In genomic region chr5:68418230-68418629, GRCh38 we compare ENCODE assay signal across 18 cellular contexts.
DNase-seq lines count a peak whose midpoint lies in the region; ATAC-seq and TF ChIP-seq lines count a peak whose summit lies in the region.
"Had no signal": no experiment of that assay in that cellular context is flagged by ENCODE, and none has a peak within 500 bp of the region (broad histone marks: within the 10 kb centered on the region; RNA-seq: fewer than 3 reads in every experiment).

No MANE protein-coding gene starts in this region.

- peaks cover 5% of the 10 kb centered on the region for H3K9me3 Mint-ChIP-seq in glutamatergic neuron (ENCODE audit: unreplicated experiment)
- H3K9me3 Mint-ChIP-seq in activated CD4-positive, alpha-beta memory T cell treated with anti-CD3 and anti-CD28 coated beads, Interleukin-2, amount 10 ng/mL, durations not matched to agents 7 days and 5 days: no peaks in the 10 kb centered on the region
- H3K9me3 Mint-ChIP-seq: brain, natural killer cell had no signal

- intact Hi-C loops in ascending aorta (cut with DNase I): loop anchor here (2.0 kb wide), 1 partner anchor 17 kb away; no protein-coding TSS in a partner anchor

- H3K4me1 Mint-ChIP-seq in glutamatergic neuron (ENCODE audit: low read depth, unreplicated experiment): peaks cover 38% of the 10 kb centered on the region
- peaks cover 12% of the 10 kb centered on the region for H3K4me1 Mint-ChIP-seq in activated CD4-positive, alpha-beta memory T cell treated with anti-CD3 and anti-CD28 coated beads, Interleukin-2, amount 10 ng/mL, durations not matched to agents 7 days and 5 days

- peaks cover 7 to 15% of the 10 kb centered on the region in 2 donors for H3K4me1 ChIP-seq in ascending aorta

- DNase-seq in ELR (ENCODE audit: low read depth) (peak; percentile 23), ascending aorta (ENCODE audit: low spot score in 2 of 2) (peak in 1 of 2 donors; percentile 68), glutamatergic neuron (no peak), stromal cell of bone marrow (ENCODE audit: low read depth) (peak; percentile 40), WERI-Rb-1 (no peak), GOT3 (lab: John Stamatoyannopoulos, UW) (no peak)
- no peak for DNase-seq in activated CD4-positive, alpha-beta memory T cell treated with anti-CD3 and anti-CD28 coated beads, Interleukin-2, amount 10 ng/mL, durations not matched to agents 7 days and 5 days
- DNase-seq: activated naive CD4-positive, alpha-beta T cell treated with Interleukin-2 at 50 U/mL for 16 hours; effector CD4-positive, alpha-beta T cell; foreskin melanocyte; MV-4-11; natural killer cell; NCI-H2029 treated with DMSO at 0.1 percent for 48 hours; stimulated activated CD4-positive, alpha-beta T cell treated with anti-CD3 and anti-CD28 coated beads, Interleukin-1b, Interleukin-23, amount 100 ng/mL, for 48 hours; substantia nigra had no signal

- H3K4me3 Mint-ChIP-seq in glutamatergic neuron (ENCODE audit: unreplicated experiment): no peak overlapping the region
- H3K4me3 Mint-ChIP-seq in activated CD4-positive, alpha-beta memory T cell treated with anti-CD3 and anti-CD28 coated beads, Interleukin-2, amount 10 ng/mL, durations not matched to agents 7 days and 5 days: no peak overlapping the region
- H3K4me3 Mint-ChIP-seq: brain, natural killer cell had no signal

- H3K27ac ChIP-seq in ascending aorta: peak overlapping the region; percentile 32 to 71
- no peak overlapping the region for H3K27ac ChIP-seq in WERI-Rb-1
- H3K27ac ChIP-seq: SJSA1 had no signal

- H3K9me3 ChIP-seq in ascending aorta: no peaks in the 10 kb centered on the region
- H3K9me3 ChIP-seq in WERI-Rb-1 (ENCODE audit: severe bottlenecking): no peaks in the 10 kb centered on the region
- H3K9me3 ChIP-seq: SJSA1 had no signal

- no peaks in the 10 kb centered on the region for H3K36me3 Mint-ChIP-seq in glutamatergic neuron (ENCODE audit: unreplicated experiment)
- H3K36me3 Mint-ChIP-seq in activated CD4-positive, alpha-beta memory T cell treated with anti-CD3 and anti-CD28 coated beads, Interleukin-2, amount 10 ng/mL, durations not matched to agents 7 days and 5 days (ENCODE audit: low read depth): no peaks in the 10 kb centered on the region
- H3K36me3 Mint-ChIP-seq: brain, natural killer cell had no signal

- CTCF ChIA-PET in activated CD4-positive, alpha-beta memory T cell treated with anti-CD3 and anti-CD28 coated beads, Interleukin-2, amount 10 ng/mL, durations not matched to agents 7 days and 5 days (lab: Charles Lee): interaction anchor here (0.7 kb wide), 1 partner anchor 135 kb away, joined by 4 read pairs; no protein-coding TSS in a partner anchor

- ATAC-seq in SK-N-SH treated with all-trans-retinoic acid at 6 μM for 48 hours: no peak
- ATAC-seq: natural killer cell had no signal

- peak overlapping the region; percentile 98 for H3K27ac Mint-ChIP-seq in glutamatergic neuron (ENCODE audit: unreplicated experiment)
- H3K27ac Mint-ChIP-seq in activated CD4-positive, alpha-beta memory T cell treated with anti-CD3 and anti-CD28 coated beads, Interleukin-2, amount 10 ng/mL, durations not matched to agents 7 days and 5 days: no peak overlapping the region
- H3K27ac Mint-ChIP-seq: brain, natural killer cell had no signal

- peaks cover 11% of the 10 kb centered on the region for H3K27me3 Mint-ChIP-seq in glutamatergic neuron (ENCODE audit: unreplicated experiment)
- H3K27me3 Mint-ChIP-seq in activated CD4-positive, alpha-beta memory T cell treated with anti-CD3 and anti-CD28 coated beads, Interleukin-2, amount 10 ng/mL, durations not matched to agents 7 days and 5 days: no peaks in the 10 kb centered on the region
- H3K27me3 Mint-ChIP-seq: brain had no signal

- no peak overlapping the region for H3K4me3 ChIP-seq in ascending aorta
- H3K4me3 ChIP-seq in WERI-Rb-1 (ENCODE audit: low read depth, low read length): no peak overlapping the region
- H3K4me3 ChIP-seq: SJSA1 had no signal

- H3K27me3 ChIP-seq in ascending aorta: no peaks in the 10 kb centered on the region
- no peaks in the 10 kb centered on the region for H3K27me3 ChIP-seq in WERI-Rb-1 (ENCODE audit: insufficient read depth, low read depth, severe bottlenecking)
- H3K27me3 ChIP-seq: SJSA1 had no signal

- TF ChIP-seq CTCF in ascending aorta (IDR thresholded peaks at IDR 0.05) (no peak), glutamatergic neuron (IDR thresholded peaks at IDR 0.05; ENCODE audit: partially characterized antibody, unreplicated experiment) (no peak), WERI-Rb-1 (IDR thresholded peaks at IDR 0.05; ENCODE audit: low read depth, low read length) (no peak)

- POLR2A ChIA-PET in activated CD4-positive, alpha-beta memory T cell treated with anti-CD3 and anti-CD28 coated beads, Interleukin-2, amount 10 ng/mL, durations not matched to agents 7 days and 5 days (lab: Charles Lee): no interaction called here

- H3K36me3 ChIP-seq in ascending aorta (no peaks in the 10 kb centered on the region), WERI-Rb-1 (no peaks in the 10 kb centered on the region)
- H3K36me3 ChIP-seq: SJSA1 had no signal

TF ChIP-seq in SK-N-SH treated with all-trans-retinoic acid at 6 μM for 48 hours, 23 proteins besides CTCF, POLR2A, EP300 and RAD21 (continues in another document):
- TF ChIP-seq POU6F1 (CRISPR knock-in tag; IDR thresholded peaks at IDR 0.05; ENCODE audit: borderline replicate concordance, low read depth) (no peak), ZC3H10 (CRISPR knock-in tag; IDR thresholded peaks at IDR 0.05) (no peak), GLIS3 (CRISPR knock-in tag; IDR thresholded peaks at IDR 0.05) (no peak), TCF4 (CRISPR knock-in tag; IDR thresholded peaks at IDR 0.05; ENCODE audit: borderline replicate concordance) (no peak), ZNF8 (CRISPR knock-in tag; IDR thresholded peaks at IDR 0.05) (no peak), TOX (CRISPR knock-in tag; IDR thresholded peaks at IDR 0.05; ENCODE audit: borderline replicate concordance) (no peak), ESRRG (CRISPR knock-in tag; IDR thresholded peaks at IDR 0.05) (no peak), PPARA (CRISPR knock-in tag; IDR thresholded peaks at IDR 0.05; ENCODE audit: borderline replicate concordance) (no peak), CREB5 (CRISPR knock-in tag; IDR thresholded peaks at IDR 0.05; ENCODE audit: low read depth) (no peak), ISL1 (CRISPR knock-in tag; IDR thresholded peaks at IDR 0.05) (no peak), SNAI2 (CRISPR knock-in tag; IDR thresholded peaks at IDR 0.05) (no peak), ZFP30 (CRISPR knock-in tag; IDR thresholded peaks at IDR 0.05) (no peak), BACH2 (CRISPR knock-in tag; IDR thresholded peaks at IDR 0.05; ENCODE audit: borderline replicate concordance) (no peak), RARB (CRISPR knock-in tag; IDR thresholded peaks at IDR 0.05) (no peak)
- TF ChIP-seq, protein P1, sequence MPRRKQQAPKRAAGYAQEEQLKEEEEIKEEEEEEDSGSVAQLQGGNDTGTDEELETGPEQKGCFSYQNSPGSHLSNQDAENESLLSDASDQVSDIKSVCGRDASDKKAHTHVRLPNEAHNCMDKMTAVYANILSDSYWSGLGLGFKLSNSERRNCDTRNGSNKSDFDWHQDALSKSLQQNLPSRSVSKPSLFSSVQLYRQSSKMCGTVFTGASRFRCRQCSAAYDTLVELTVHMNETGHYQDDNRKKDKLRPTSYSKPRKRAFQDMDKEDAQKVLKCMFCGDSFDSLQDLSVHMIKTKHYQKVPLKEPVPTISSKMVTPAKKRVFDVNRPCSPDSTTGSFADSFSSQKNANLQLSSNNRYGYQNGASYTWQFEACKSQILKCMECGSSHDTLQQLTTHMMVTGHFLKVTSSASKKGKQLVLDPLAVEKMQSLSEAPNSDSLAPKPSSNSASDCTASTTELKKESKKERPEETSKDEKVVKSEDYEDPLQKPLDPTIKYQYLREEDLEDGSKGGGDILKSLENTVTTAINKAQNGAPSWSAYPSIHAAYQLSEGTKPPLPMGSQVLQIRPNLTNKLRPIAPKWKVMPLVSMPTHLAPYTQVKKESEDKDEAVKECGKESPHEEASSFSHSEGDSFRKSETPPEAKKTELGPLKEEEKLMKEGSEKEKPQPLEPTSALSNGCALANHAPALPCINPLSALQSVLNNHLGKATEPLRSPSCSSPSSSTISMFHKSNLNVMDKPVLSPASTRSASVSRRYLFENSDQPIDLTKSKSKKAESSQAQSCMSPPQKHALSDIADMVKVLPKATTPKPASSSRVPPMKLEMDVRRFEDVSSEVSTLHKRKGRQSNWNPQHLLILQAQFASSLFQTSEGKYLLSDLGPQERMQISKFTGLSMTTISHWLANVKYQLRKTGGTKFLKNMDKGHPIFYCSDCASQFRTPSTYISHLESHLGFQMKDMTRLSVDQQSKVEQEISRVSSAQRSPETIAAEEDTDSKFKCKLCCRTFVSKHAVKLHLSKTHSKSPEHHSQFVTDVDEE (CRISPR knock-in tag; IDR thresholded peaks at IDR 0.05): no peak

Comparison
In these comparisons a context has a peak if more than half of its experiments do, and no peak if none do; other contexts are left out.
1. DNase-seq: peak in ELR (single experiment) and stromal cell of bone marrow (single experiment); none in glutamatergic neuron (single experiment), WERI-Rb-1 (single experiment), GOT3 (single experiment) and activated CD4-positive, alpha-beta memory T cell treated with anti-CD3 and anti-CD28 coated beads, Interleukin-2, amount 10 ng/mL, durations not matched to agents 7 days and 5 days (single experiment).